Comparison of ENCODE assay signal across 26 cellular contexts in the genomic region with DNA sequence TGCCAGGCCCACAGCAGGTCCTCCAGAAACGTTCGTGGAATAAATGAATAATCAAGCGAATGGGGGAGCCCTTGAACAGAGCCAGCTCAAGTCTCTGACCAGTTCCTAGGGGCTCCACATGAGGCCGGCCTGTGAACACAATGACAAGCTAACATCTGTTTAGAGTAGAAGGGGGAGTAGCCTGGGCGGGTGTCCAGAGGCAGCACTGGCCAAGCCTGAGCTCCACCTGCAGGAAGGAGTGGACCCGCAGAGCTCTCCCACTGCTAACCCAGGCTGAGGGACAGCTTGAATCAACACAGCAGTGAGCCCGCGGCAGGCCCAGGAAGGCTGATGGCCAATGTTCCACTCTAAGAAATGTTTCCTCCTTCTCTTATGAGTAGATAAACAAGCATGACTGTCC.
DNase-seq lines count a peak whose midpoint lies in the region; ATAC-seq, FAIRE-seq and TF ChIP-seq lines count a peak whose summit lies in the region.
"Had no signal": no experiment of that assay in that cellular context is flagged by ENCODE, and none has a peak within 500 bp of the region (broad histone marks: within the 10 kb centered on the region; RNA-seq: fewer than 3 reads in every experiment).

No MANE protein-coding gene starts in this region.

- TF ChIP-seq EP300 in gastroesophageal sphincter (IDR thresholded peaks at IDR 0.05), result no peak

- no peaks in the 10 kb centered on the region for H3K27me3 ChIP-seq in GM23338 (ENCODE audit: insufficient read depth)
- H3K27me3 ChIP-seq in neuronal stem cell (ENCODE audit: control insufficient read depth in 3 of 3, insufficient read depth in 3 of 3, low read depth in 1 of 3, low read length in 3 of 3), result no peaks in the 10 kb centered on the region
- H3K27me3 ChIP-seq in gastroesophageal sphincter, result no peaks in the 10 kb centered on the region
- H3K27me3 ChIP-seq: adrenal gland; BLaER1 treated with 17β-estradiol and CSF1 and Interleukin-3, amounts not matched to agents 10 nM and 100 nM; upper lobe of left lung had no signal

- no peaks in the 10 kb centered on the region for H4K20me1 ChIP-seq in GM23338 (replicated peaks; ENCODE audit: insufficient read depth)
- H4K20me1 ChIP-seq: BLaER1 treated with 17β-estradiol and CSF1 and Interleukin-3, amounts not matched to agents 10 nM and 100 nM had no signal

- peaks cover 8% of the 10 kb centered on the region; the same call in 1 of the 3 replicates for H3K4me1 Mint-ChIP-seq in GM23338
- H3K4me1 Mint-ChIP-seq: activated B cell treated with CpG ODN at 0.5 μM for 24 hours; activated CD8-positive, alpha-beta memory T cell treated with anti-CD3 and anti-CD28 coated beads, Interleukin-2, amount 10 ng/mL, durations not matched to agents 7 days and 5 days had no signal

- no peaks in the 10 kb centered on the region for H3K79me1 ChIP-seq in neuronal stem cell (ENCODE audit: low read depth, low read length)

- no peak overlapping the region for H2AK5ac ChIP-seq in neuronal stem cell (ENCODE audit: low read depth, low read length)

- no peak overlapping the region for H3K23ac ChIP-seq in neuronal stem cell (ENCODE audit: low read depth, low read length, poor library complexity)

- no peaks in the 10 kb centered on the region for H3K79me2 ChIP-seq in GM23338 (replicated peaks; ENCODE audit: insufficient read depth)

- no peaks in the 10 kb centered on the region; the same call in 2 of the 3 replicates for H3K36me3 Mint-ChIP-seq in GM23338 (ENCODE audit: low read depth)
- H3K36me3 Mint-ChIP-seq: activated CD8-positive, alpha-beta memory T cell treated with anti-CD3 and anti-CD28 coated beads, Interleukin-2, amount 10 ng/mL, durations not matched to agents 7 days and 5 days; brain had no signal

- intact Hi-C loops in left ventricle myocardium superior (cut with micrococcal nuclease), result no loop called here

- no peaks in the 10 kb centered on the region for H3K36me3 ChIP-seq in GM23338 (ENCODE audit: insufficient read depth)
- H3K36me3 ChIP-seq in neuronal stem cell (replicated peaks in 1 of 2; ENCODE audit: control insufficient read depth in 2 of 2, insufficient read depth in 2 of 2, low read length in 2 of 2), result no peaks in the 10 kb centered on the region
- no peaks in the 10 kb centered on the region for H3K36me3 ChIP-seq in gastroesophageal sphincter
- H3K36me3 ChIP-seq: adrenal gland; BLaER1 treated with 17β-estradiol and CSF1 and Interleukin-3, amounts not matched to agents 10 nM and 100 nM; HAP-1; upper lobe of left lung had no signal

- peak; percentile 41 for DNase-seq in GM23338 (ENCODE audit: low spot score)
- DNase-seq in NCI-H2029 (lab: John Stamatoyannopoulos, UW), result peak; percentile 53
- DNase-seq in left ventricle myocardium superior, result peak; percentile 59
- no peak for DNase-seq in neuronal stem cell (ENCODE audit: low spot score)
- no peak for DNase-seq in HTR-8/SVneo (ENCODE audit: insufficient read length, low spot score)
- DNase-seq in HuH-7 (ENCODE audit: low spot score), result no peak
- DNase-seq: activated B cell treated with CpG ODN at 0.5 μM for 24 hours; activated CD4-positive, alpha-beta T cell treated with anti-CD3 and anti-CD28 coated beads, Interleukin-2, amount 50 U/mL, for 1 hour; activated CD8-positive, alpha-beta memory T cell treated with anti-CD3 and anti-CD28 coated beads, Interleukin-2, amount 10 ng/mL, durations not matched to agents 7 days and 5 days; activated naive CD4-positive, alpha-beta T cell treated with anti-CD3 and anti-CD28 coated beads for 36 hours; activated T-cell treated with anti-CD3 and anti-CD28 coated beads, Interleukin-2, amount 50 U/mL, for 72 hours; adrenal gland; COR-L47; dorsolateral prefrontal cortex; GDM1; kidney glomerular epithelial cell; mammary epithelial cell; NCI-H1417 treated with DMSO at 0.1 percent for 48 hours; retina had no signal

- H2BK15ac ChIP-seq in neuronal stem cell (ENCODE audit: low read length), result no peak overlapping the region

- no peak overlapping the region for H3K4ac ChIP-seq in neuronal stem cell (ENCODE audit: low read length)

- H4K91ac ChIP-seq in neuronal stem cell (ENCODE audit: low read depth, low read length, poor library complexity), result no peak overlapping the region

- H4K8ac ChIP-seq in neuronal stem cell (ENCODE audit: low read depth, low read length), result no peak overlapping the region

- H2BK12ac ChIP-seq in neuronal stem cell (ENCODE audit: low read length), result no peak overlapping the region

- no peaks in the 10 kb centered on the region; the same call in 2 of the 3 replicates for H3K9me3 Mint-ChIP-seq in GM23338
- H3K9me3 Mint-ChIP-seq: activated B cell treated with CpG ODN at 0.5 μM for 24 hours; activated naive CD4-positive, alpha-beta T cell treated with anti-CD3 and anti-CD28 coated beads for 36 hours; activated T-cell treated with anti-CD3 and anti-CD28 coated beads, Interleukin-2, amount 50 U/mL, for 72 hours had no signal

- H3K9ac ChIP-seq in neuronal stem cell (ENCODE audit: low read depth, low read length, poor library complexity), result no peak overlapping the region
- H3K9ac ChIP-seq: BLaER1 treated with 17β-estradiol and CSF1 and Interleukin-3, amounts not matched to agents 10 nM and 100 nM had no signal

- no peaks in the 10 kb centered on the region for H3F3A ChIP-seq in GM23338 (replicated peaks; ENCODE audit: low read depth)

- peak overlapping the region; percentile 51 for H2BK120ac ChIP-seq in neuronal stem cell (ENCODE audit: low read depth, low read length)

- no CpG with 5 or more reads among the region's 8 CpGs for WGBS in neuronal stem cell (ENCODE audit: extremely low coverage in 2 of 2, insufficient read length in 2 of 2, insufficient replicate concordance in 1 of 2), 2 donors
- 20% methylated on average over 2 of the region's 8 CpGs; no CpG with 5 or more reads in 1 of the 2 donors for WGBS in gastroesophageal sphincter (ENCODE audit: low coverage in 1 of 2), 2 donors

- peaks cover 8% of the 10 kb centered on the region for H3K27me3 Mint-ChIP-seq in GM23338 (ENCODE audit: insufficient read depth, low read depth, poor library complexity)
- H3K27me3 Mint-ChIP-seq: activated CD8-positive, alpha-beta memory T cell treated with anti-CD3 and anti-CD28 coated beads, Interleukin-2, amount 10 ng/mL, durations not matched to agents 7 days and 5 days had no signal

- no peak overlapping the region for H3K27ac ChIP-seq in GM23338 (ENCODE audit: low read depth)
- no peak overlapping the region for H3K27ac ChIP-seq in neuronal stem cell (replicated peaks; ENCODE audit: low read length)
- no peak overlapping the region for H3K27ac ChIP-seq in gastroesophageal sphincter
- H3K27ac ChIP-seq: adrenal gland; BLaER1 treated with 17β-estradiol and CSF1 and Interleukin-3, amounts not matched to agents 10 nM and 100 nM; dorsolateral prefrontal cortex; upper lobe of left lung had no signal

- FAIRE-seq in HTR-8/SVneo (lab: Jason Lieb, UNC), result no peak
- FAIRE-seq: endothelial cell of umbilical vein had no signal

- no peak overlapping the region for H2BK5ac ChIP-seq in neuronal stem cell (ENCODE audit: low read length)

- TF ChIP-seq CTCF in GM23338 (conservative IDR thresholded peaks at IDR 0.05; ENCODE audit: low read depth in 2 of 2), result peak in 1 of 2 experiments; percentile 55; a peak in 2 of 4 replicates
- no peak for TF ChIP-seq CTCF in gastroesophageal sphincter (IDR thresholded peaks at IDR 0.05)

- H3K4me3 ChIP-seq in GM23338 (no peak overlapping the region), neuronal stem cell (ENCODE audit: low read length in 2 of 2) (no peak overlapping the region), gastroesophageal sphincter (no peak overlapping the region)
- H3K4me3 ChIP-seq: adrenal gland; BLaER1 treated with 17β-estradiol and CSF1 and Interleukin-3, amounts not matched to agents 10 nM and 100 nM; dorsolateral prefrontal cortex; HAP-1; upper lobe of left lung had no signal

- no peak overlapping the region for H3K14ac ChIP-seq in neuronal stem cell (ENCODE audit: low read length)

- H3K4me2 ChIP-seq in GM23338 (no peak overlapping the region), neuronal stem cell (ENCODE audit: insufficient read depth, low read length, poor library complexity, severe bottlenecking) (no peak overlapping the region)
- H3K4me2 ChIP-seq: BLaER1 treated with 17β-estradiol and CSF1 and Interleukin-3, amounts not matched to agents 10 nM and 100 nM had no signal

- H3K4me1 ChIP-seq in GM23338 (ENCODE audit: insufficient read depth) (no peaks in the 10 kb centered on the region), neuronal stem cell (ENCODE audit: control insufficient read depth in 2 of 2, insufficient read depth in 1 of 2, low read depth in 1 of 2, low read length in 2 of 2) (peaks cover 0 to 3% of the 10 kb centered on the region in 2 donors), gastroesophageal sphincter (no peaks in the 10 kb centered on the region)
- H3K4me1 ChIP-seq: adrenal gland, HAP-1, upper lobe of left lung had no signal

- H2AFZ ChIP-seq in GM23338 (peak overlapping the region; percentile 69), neuronal stem cell (ENCODE audit: low read length) (no peak overlapping the region)

- ATAC-seq in GM23338 (peak; percentile 77), left ventricle myocardium superior (peak; percentile 89), gastroesophageal sphincter (no peak), HG02870 (IDR thresholded peaks at IDR 0.05; ENCODE audit: unreplicated experiment) (no peak)
- ATAC-seq: activated CD8-positive, alpha-beta memory T cell treated with anti-CD3 and anti-CD28 coated beads, Interleukin-2, amount 10 ng/mL, durations not matched to agents 7 days and 5 days; activated T-cell treated with anti-CD3 and anti-CD28 coated beads, Interleukin-2, amount 50 U/mL, for 72 hours had no signal

- H3K9me2 ChIP-seq in GM23338 (ENCODE audit: insufficient read depth), result no peaks in the 10 kb centered on the region

- no peak for TF ChIP-seq POLR2A in gastroesophageal sphincter (IDR thresholded peaks at IDR 0.05)

- no peak overlapping the region for H3K18ac ChIP-seq in neuronal stem cell (ENCODE audit: low read length)

- H3K27ac Mint-ChIP-seq in GM23338, result no peak overlapping the region
- H3K27ac Mint-ChIP-seq: activated B cell treated with CpG ODN at 0.5 μM for 24 hours; activated CD8-positive, alpha-beta memory T cell treated with anti-CD3 and anti-CD28 coated beads, Interleukin-2, amount 10 ng/mL, durations not matched to agents 7 days and 5 days; activated naive CD4-positive, alpha-beta T cell treated with anti-CD3 and anti-CD28 coated beads for 36 hours; activated T-cell treated with anti-CD3 and anti-CD28 coated beads, Interleukin-2, amount 50 U/mL, for 72 hours had no signal

- H3K9me3 ChIP-seq in neuronal stem cell (replicated peaks in 1 of 2; ENCODE audit: control insufficient read depth in 2 of 2, insufficient read depth in 1 of 2, low read depth in 1 of 2, low read length in 2 of 2) (no peaks in the 10 kb centered on the region), gastroesophageal sphincter (peaks cover 0 to under 1% (median 0%) of the 10 kb centered on the region in 3 donors)
- H3K9me3 ChIP-seq: adrenal gland, HAP-1, upper lobe of left lung had no signal

- no peak overlapping the region for H3K4me3 Mint-ChIP-seq in GM23338
- H3K4me3 Mint-ChIP-seq: activated B cell treated with CpG ODN at 0.5 μM for 24 hours; activated CD8-positive, alpha-beta memory T cell treated with anti-CD3 and anti-CD28 coated beads, Interleukin-2, amount 10 ng/mL, durations not matched to agents 7 days and 5 days; activated naive CD4-positive, alpha-beta T cell treated with anti-CD3 and anti-CD28 coated beads for 36 hours; activated T-cell treated with anti-CD3 and anti-CD28 coated beads, Interleukin-2, amount 50 U/mL, for 72 hours; brain had no signal

Comparison
In these comparisons a context has a peak if more than half of its experiments do, and no peak if none do; other contexts are left out.
1. ATAC-seq: peak in GM23338 (single experiment) and left ventricle myocardium superior (single experiment); none in gastroesophageal sphincter (single experiment) and HG02870 (single experiment).
2. DNase-seq: peak in GM23338 (single experiment), NCI-H2029 (single experiment) and left ventricle myocardium superior (single experiment); none in neuronal stem cell (single experiment), HTR-8/SVneo (single experiment) and HuH-7 (single experiment).